In genomic region chr19:41887711-41888382, GRCh38 we compare ENCODE assay signal across 1 cellular context.
TF ChIP-seq lines count a peak whose summit lies in the region.

No MANE protein-coding gene starts in this region.

TF ChIP-seq in SK-N-SH, 30 proteins besides CTCF, POLR2A, EP300 and RAD21 (continued from another document):
- TF ChIP-seq CHD2 (IDR thresholded peaks at IDR 0.05; ENCODE audit: low read length, partially characterized antibody) (no peak), YY1 (IDR thresholded peaks at IDR 0.05; ENCODE audit: low read depth) (no peak), GABPA (IDR thresholded peaks at IDR 0.05; ENCODE audit: low read depth) (no peak), FOXJ3 (CRISPR knock-in tag; IDR thresholded peaks at IDR 0.05) (no peak), IRF3 (IDR thresholded peaks at IDR 0.05; ENCODE audit: low read depth, low read length) (no peak)
